ENCODE assay signal across 18 cellular contexts in the genomic region with DNA sequence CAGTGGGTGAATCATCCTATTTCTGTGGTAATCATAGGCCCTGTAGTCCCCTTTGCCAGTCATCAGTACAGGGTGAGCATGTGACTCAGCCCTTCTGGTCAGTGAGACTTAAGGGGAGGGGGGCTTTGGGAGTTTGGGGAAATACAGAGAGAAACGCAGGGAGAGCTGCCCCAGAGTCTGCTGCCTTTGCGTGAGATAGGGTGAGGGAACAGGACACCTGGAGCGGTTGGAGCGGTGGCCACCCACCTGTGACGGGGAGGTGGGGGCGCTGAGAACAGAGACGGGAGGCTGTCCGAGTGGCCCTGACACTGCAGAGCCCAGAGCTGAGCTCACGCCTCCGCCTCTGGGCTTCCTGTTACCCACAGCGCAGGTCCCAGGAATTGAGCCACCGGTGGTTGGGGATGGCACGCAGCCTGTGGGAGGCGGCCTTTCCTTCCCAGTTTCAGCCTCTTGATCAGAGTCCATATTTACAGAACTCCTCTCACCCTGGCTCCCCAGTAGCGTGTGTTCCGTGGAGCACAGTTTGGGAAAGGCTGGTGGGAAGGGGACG.
DNase-seq lines count a peak whose midpoint lies in the region; ATAC-seq, FAIRE-seq and TF ChIP-seq lines count a peak whose summit lies in the region.
"Had no signal": no experiment of that assay in that cellular context is flagged by ENCODE, and none has a peak within 500 bp of the region (broad histone marks: within the 10 kb centered on the region; RNA-seq: fewer than 3 reads in every experiment).

No MANE protein-coding gene starts in this region.

- ATAC-seq in left lung, result peak; percentile 16
- no peak for ATAC-seq in activated CD8-positive, alpha-beta memory T cell treated with anti-CD3 and anti-CD28 coated beads, Interleukin-2, amount 10 ng/mL, durations not matched to agents 7 days and 5 days
- ATAC-seq: activated CD8-positive, alpha-beta T cell treated with anti-CD3 and anti-CD28 coated beads, Interleukin-2, amount 10 ng/mL, durations not matched to agents 7 days and 5 days; CD8-positive, alpha-beta T cell; naive thymus-derived CD8-positive, alpha-beta T cell; Panc1 had no signal

- H3K9me3 ChIP-seq in astrocyte (ENCODE audit: insufficient read depth, low read depth, low read length), result peaks cover 4% of the 10 kb centered on the region
- H3K9me3 ChIP-seq in left lung, result no peaks in the 10 kb centered on the region
- H3K9me3 ChIP-seq: prostate gland had no signal

- H3K36me3 ChIP-seq in astrocyte (ENCODE audit: insufficient read depth, low read length) (no peaks in the 10 kb centered on the region), left lung (no peaks in the 10 kb centered on the region)
- H3K36me3 ChIP-seq: prostate gland had no signal

- H3K27me3 Mint-ChIP-seq in astrocyte (ENCODE audit: low read depth, unreplicated experiment) (peaks cover 10% of the 10 kb centered on the region), osteocyte (ENCODE audit: unreplicated experiment) (no peaks in the 10 kb centered on the region)
- peaks cover 5% of the 10 kb centered on the region for H3K27me3 Mint-ChIP-seq in activated CD8-positive, alpha-beta memory T cell treated with anti-CD3 and anti-CD28 coated beads, Interleukin-2, amount 10 ng/mL, durations not matched to agents 7 days and 5 days
- H3K27me3 Mint-ChIP-seq: naive thymus-derived CD8-positive, alpha-beta T cell; stimulated activated naive CD8-positive, alpha-beta T cell treated with anti-CD3 and anti-CD28 coated beads, Interleukin-15, Interleukin-2, amounts not matched to agents 100 ng/mL and 50 ng/mL, for 24 hours had no signal

- H3K36me3 Mint-ChIP-seq in astrocyte (ENCODE audit: low read depth, unreplicated experiment) (peaks cover 2% of the 10 kb centered on the region), osteocyte (ENCODE audit: unreplicated experiment) (no peaks in the 10 kb centered on the region)
- H3K36me3 Mint-ChIP-seq in activated CD8-positive, alpha-beta memory T cell treated with anti-CD3 and anti-CD28 coated beads, Interleukin-2, amount 10 ng/mL, durations not matched to agents 7 days and 5 days, result no peaks in the 10 kb centered on the region
- H3K36me3 Mint-ChIP-seq: CD8-positive, alpha-beta T cell; naive thymus-derived CD8-positive, alpha-beta T cell had no signal

- H3K27ac Mint-ChIP-seq in astrocyte (ENCODE audit: unreplicated experiment) (no peak overlapping the region), osteocyte (ENCODE audit: unreplicated experiment) (no peak overlapping the region)
- H3K27ac Mint-ChIP-seq in activated CD8-positive, alpha-beta memory T cell treated with anti-CD3 and anti-CD28 coated beads, Interleukin-2, amount 10 ng/mL, durations not matched to agents 7 days and 5 days, result no peak overlapping the region
- H3K27ac Mint-ChIP-seq: activated CD8-positive, alpha-beta T cell treated with anti-CD3 and anti-CD28 coated beads, Interleukin-2, amount 10 ng/mL, durations not matched to agents 7 days and 5 days; CD8-positive, alpha-beta T cell; naive thymus-derived CD8-positive, alpha-beta T cell had no signal

- intact Hi-C loops in left lung (cut with DNase I), result no loop called here

- TF ChIP-seq CTCF in astrocyte (IDR thresholded peaks at IDR 0.05; ENCODE audit: insufficient read depth, low read depth, low read length) (no peak), left lung (IDR thresholded peaks at IDR 0.05) (no peak), osteocyte (IDR thresholded peaks at IDR 0.05) (no peak)

- H3K27me3 ChIP-seq in astrocyte (ENCODE audit: insufficient read depth, low read length) (peaks cover 23% of the 10 kb centered on the region), left lung (no peaks in the 10 kb centered on the region)

- H3K4me1 Mint-ChIP-seq in astrocyte (ENCODE audit: low read depth, unreplicated experiment), result peaks cover 15% of the 10 kb centered on the region
- H3K4me1 Mint-ChIP-seq in activated CD8-positive, alpha-beta memory T cell treated with anti-CD3 and anti-CD28 coated beads, Interleukin-2, amount 10 ng/mL, durations not matched to agents 7 days and 5 days, result peaks cover 8% of the 10 kb centered on the region
- peaks cover 20% of the 10 kb centered on the region for H3K4me1 Mint-ChIP-seq in osteocyte (ENCODE audit: unreplicated experiment)
- H3K4me1 Mint-ChIP-seq: naive thymus-derived CD8-positive, alpha-beta T cell had no signal

- no peaks in the 10 kb centered on the region for H3K9me3 Mint-ChIP-seq in astrocyte (ENCODE audit: unreplicated experiment)
- no peaks in the 10 kb centered on the region for H3K9me3 Mint-ChIP-seq in activated CD8-positive, alpha-beta memory T cell treated with anti-CD3 and anti-CD28 coated beads, Interleukin-2, amount 10 ng/mL, durations not matched to agents 7 days and 5 days (ENCODE audit: low read depth)
- no peaks in the 10 kb centered on the region for H3K9me3 Mint-ChIP-seq in osteocyte (ENCODE audit: unreplicated experiment)
- H3K9me3 Mint-ChIP-seq: CD8-positive, alpha-beta T cell; naive thymus-derived CD8-positive, alpha-beta T cell; stimulated activated naive CD8-positive, alpha-beta T cell treated with anti-CD3 and anti-CD28 coated beads, Interleukin-15, Interleukin-2, amounts not matched to agents 100 ng/mL and 50 ng/mL, for 24 hours had no signal

- H3K4me1 ChIP-seq in astrocyte (ENCODE audit: insufficient read depth, low read length) (peaks cover 4% of the 10 kb centered on the region), left lung (no peaks in the 10 kb centered on the region)
- H3K4me1 ChIP-seq: prostate gland had no signal

- FAIRE-seq in HTR-8/SVneo (lab: Jason Lieb, UNC) (no peak), astrocyte (lab: Jason Lieb, UNC) (no peak)
- FAIRE-seq: colon had no signal

- H2AFZ ChIP-seq in astrocyte (ENCODE audit: low read depth, low read length), result peak overlapping the region; percentile 17

- CTCF ChIA-PET in activated CD8-positive, alpha-beta memory T cell treated with anti-CD3 and anti-CD28 coated beads, Interleukin-2, amount 10 ng/mL, durations not matched to agents 7 days and 5 days (lab: Charles Lee), result no interaction called here

- H3K27ac ChIP-seq in astrocyte (ENCODE audit: low read depth, low read length) (peak overlapping the region; percentile 6), left lung (no peak overlapping the region)
- H3K27ac ChIP-seq: prostate gland, VCaP had no signal

- H3K4me3 Mint-ChIP-seq in astrocyte (ENCODE audit: unreplicated experiment) (no peak overlapping the region), osteocyte (ENCODE audit: unreplicated experiment) (no peak overlapping the region)
- no peak overlapping the region for H3K4me3 Mint-ChIP-seq in activated CD8-positive, alpha-beta memory T cell treated with anti-CD3 and anti-CD28 coated beads, Interleukin-2, amount 10 ng/mL, durations not matched to agents 7 days and 5 days
- H3K4me3 Mint-ChIP-seq: activated CD8-positive, alpha-beta T cell treated with anti-CD3 and anti-CD28 coated beads, Interleukin-2, amount 10 ng/mL, durations not matched to agents 7 days and 5 days; CD8-positive, alpha-beta T cell; naive thymus-derived CD8-positive, alpha-beta T cell; stimulated activated naive CD8-positive, alpha-beta T cell treated with anti-CD3 and anti-CD28 coated beads, Interleukin-15, Interleukin-2, amounts not matched to agents 100 ng/mL and 50 ng/mL, for 24 hours had no signal

- no peaks in the 10 kb centered on the region for H3K79me2 ChIP-seq in astrocyte (ENCODE audit: insufficient read depth, low read length)

- peak; percentile 48 for DNase-seq in AG08396 (ENCODE audit: low spot score)
- peak; percentile 40 for DNase-seq in HTR-8/SVneo (ENCODE audit: insufficient read length, low spot score)
- DNase-seq in astrocyte (ENCODE audit: low read depth), result peak; percentile 77
- no peak for DNase-seq in left lung
- no peak for DNase-seq in activated CD8-positive, alpha-beta memory T cell treated with anti-CD3 and anti-CD28 coated beads, Interleukin-2, amount 10 ng/mL, durations not matched to agents 7 days and 5 days
- no peak for DNase-seq in activated CD8-positive, alpha-beta memory T cell treated with anti-CD3 and anti-CD28 coated beads, Interleukin-2, amount 50 U/mL, for 4 hours
- no peak for DNase-seq in activated gamma-delta T cell treated with Interleukin-2 at 50 U/mL for 16 hours
- DNase-seq in osteocyte (ENCODE audit: extremely low spot score, unreplicated experiment), result no peak
- DNase-seq: activated CD8-positive, alpha-beta T cell treated with anti-CD3 and anti-CD28 coated beads, Interleukin-2, amount 10 ng/mL, durations not matched to agents 7 days and 5 days; CD8-positive, alpha-beta T cell; naive thymus-derived CD8-positive, alpha-beta T cell; NCI-H2029 treated with DMSO at 0.1 percent for 48 hours; NCI-H526 had no signal

- H4K20me1 ChIP-seq in astrocyte (ENCODE audit: insufficient read depth, low read length), result no peaks in the 10 kb centered on the region

- no peak overlapping the region for H3K9ac ChIP-seq in astrocyte (ENCODE audit: low read length)

- H3K4me3 ChIP-seq in astrocyte (ENCODE audit: insufficient read depth, low read depth, low read length) (peak overlapping the region; percentile 17), left lung (no peak overlapping the region)
- H3K4me3 ChIP-seq: prostate gland had no signal

- peak overlapping the region; percentile 62 for H3K4me2 ChIP-seq in astrocyte (ENCODE audit: low read length)

Comparison
In these comparisons a context has a peak if more than half of its experiments do, and no peak if none do; other contexts are left out.
1. DNase-seq: peak in AG08396 (single experiment), HTR-8/SVneo (single experiment) and astrocyte (single experiment); none in left lung (0 of 2), activated CD8-positive, alpha-beta memory T cell treated with anti-CD3 and anti-CD28 coated beads, Interleukin-2, amount 10 ng/mL, durations not matched to agents 7 days and 5 days (single experiment), activated CD8-positive, alpha-beta memory T cell treated with anti-CD3 and anti-CD28 coated beads, Interleukin-2, amount 50 U/mL, for 4 hours (single experiment), activated gamma-delta T cell treated with Interleukin-2 at 50 U/mL for 16 hours (single experiment) and osteocyte (single experiment).